Comparison of ENCODE assay signal across 1 cellular context in the genomic region with DNA sequence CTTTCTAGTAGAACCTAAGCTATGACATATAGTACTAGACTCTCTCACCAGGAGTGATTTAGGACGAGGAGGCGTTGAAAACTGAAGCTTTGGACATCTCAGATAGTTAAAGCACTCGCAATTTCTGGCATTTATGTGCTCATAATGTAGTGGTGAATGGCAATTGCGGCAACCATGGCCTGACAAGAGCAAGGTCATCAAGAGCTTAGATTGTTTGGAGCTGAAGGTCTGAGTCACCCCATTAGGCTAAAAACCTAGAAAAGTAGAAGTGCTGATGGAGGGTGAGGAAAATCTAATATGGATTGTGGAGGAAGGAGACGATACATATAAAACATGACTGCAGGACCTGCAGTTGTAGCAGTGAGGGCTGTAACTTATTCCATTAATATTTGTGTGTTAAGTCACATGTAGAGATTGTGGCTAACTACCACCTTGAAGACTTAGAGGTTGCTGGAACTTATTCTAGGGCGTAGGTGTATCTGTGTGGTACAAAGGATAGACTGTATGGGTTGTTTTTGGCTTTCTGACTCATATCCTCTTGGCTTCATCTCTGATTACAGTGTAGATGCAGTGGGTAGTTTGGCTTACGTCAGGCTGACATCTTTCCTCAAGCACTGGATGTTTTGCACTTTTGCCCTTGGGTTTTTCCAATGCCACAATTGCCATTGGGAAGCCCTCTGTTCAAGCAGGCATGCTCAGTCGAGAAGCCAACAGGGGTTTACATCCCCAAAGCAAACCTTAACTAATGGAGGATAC.
TF ChIP-seq lines count a peak whose summit lies in the region.

No MANE protein-coding gene starts in this region.

TF ChIP-seq in A549, 52 proteins besides CTCF, POLR2A, EP300 and RAD21 (continued from another document):
- TF ChIP-seq, protein P1, sequence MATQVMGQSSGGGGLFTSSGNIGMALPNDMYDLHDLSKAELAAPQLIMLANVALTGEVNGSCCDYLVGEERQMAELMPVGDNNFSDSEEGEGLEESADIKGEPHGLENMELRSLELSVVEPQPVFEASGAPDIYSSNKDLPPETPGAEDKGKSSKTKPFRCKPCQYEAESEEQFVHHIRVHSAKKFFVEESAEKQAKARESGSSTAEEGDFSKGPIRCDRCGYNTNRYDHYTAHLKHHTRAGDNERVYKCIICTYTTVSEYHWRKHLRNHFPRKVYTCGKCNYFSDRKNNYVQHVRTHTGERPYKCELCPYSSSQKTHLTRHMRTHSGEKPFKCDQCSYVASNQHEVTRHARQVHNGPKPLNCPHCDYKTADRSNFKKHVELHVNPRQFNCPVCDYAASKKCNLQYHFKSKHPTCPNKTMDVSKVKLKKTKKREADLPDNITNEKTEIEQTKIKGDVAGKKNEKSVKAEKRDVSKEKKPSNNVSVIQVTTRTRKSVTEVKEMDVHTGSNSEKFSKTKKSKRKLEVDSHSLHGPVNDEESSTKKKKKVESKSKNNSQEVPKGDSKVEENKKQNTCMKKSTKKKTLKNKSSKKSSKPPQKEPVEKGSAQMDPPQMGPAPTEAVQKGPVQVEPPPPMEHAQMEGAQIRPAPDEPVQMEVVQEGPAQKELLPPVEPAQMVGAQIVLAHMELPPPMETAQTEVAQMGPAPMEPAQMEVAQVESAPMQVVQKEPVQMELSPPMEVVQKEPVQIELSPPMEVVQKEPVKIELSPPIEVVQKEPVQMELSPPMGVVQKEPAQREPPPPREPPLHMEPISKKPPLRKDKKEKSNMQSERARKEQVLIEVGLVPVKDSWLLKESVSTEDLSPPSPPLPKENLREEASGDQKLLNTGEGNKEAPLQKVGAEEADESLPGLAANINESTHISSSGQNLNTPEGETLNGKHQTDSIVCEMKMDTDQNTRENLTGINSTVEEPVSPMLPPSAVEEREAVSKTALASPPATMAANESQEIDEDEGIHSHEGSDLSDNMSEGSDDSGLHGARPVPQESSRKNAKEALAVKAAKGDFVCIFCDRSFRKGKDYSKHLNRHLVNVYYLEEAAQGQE (IDR thresholded peaks at IDR 0.05): no peak
- TF ChIP-seq CBX2 (IDR thresholded peaks at IDR 0.05; ENCODE audit: borderline replicate concordance, low read depth) (no peak), ZNF302 (CRISPR knock-in tag; IDR thresholded peaks at IDR 0.05) (no peak), CHD2 (IDR thresholded peaks at IDR 0.05; ENCODE audit: low read length, partially characterized antibody) (no peak), HOXB5 (CRISPR knock-in tag; IDR thresholded peaks at IDR 0.05) (0 out of 2 replicates have a peak, but pooled peaks have one; percentile 34), NPAS2 (CRISPR knock-in tag; IDR thresholded peaks at IDR 0.05; ENCODE audit: borderline replicate concordance) (no peak), TFCP2L1 (CRISPR knock-in tag; IDR thresholded peaks at IDR 0.05) (no peak; the same call in 1 of the 2 replicates), KDM5A (IDR thresholded peaks at IDR 0.05) (no peak), BHLHE40 (IDR thresholded peaks at IDR 0.05; ENCODE audit: low read depth, low read length) (no peak), FOSB (CRISPR knock-in tag; IDR thresholded peaks at IDR 0.05) (no peak), RARB (CRISPR knock-in tag; IDR thresholded peaks at IDR 0.05) (0 out of 2 replicates have a peak, but pooled peaks have one; percentile 33), GATA3 (IDR thresholded peaks at IDR 0.05; ENCODE audit: borderline replicate concordance) (peak; percentile 71), MAZ (IDR thresholded peaks at IDR 0.05; ENCODE audit: borderline replicate concordance, low read depth, low read length) (no peak), NR3C1 (IDR thresholded peaks at IDR 0.05) (no peak), HDAC2 (IDR thresholded peaks at IDR 0.05) (no peak), SMC3 (IDR thresholded peaks at IDR 0.05) (no peak), KDM1A (IDR thresholded peaks at IDR 0.05; ENCODE audit: low read depth) (no peak), NFE2L2 (conservative IDR thresholded peaks at IDR 0.05; ENCODE audit: low read length) (no peak), CHD4 (IDR thresholded peaks at IDR 0.05; ENCODE audit: borderline replicate concordance) (no peak), FOSL2 (IDR thresholded peaks at IDR 0.05) (peak; percentile 59; the same call in 1 of the 2 replicates), FOSL2 (CRISPR knock-in tag; IDR thresholded peaks at IDR 0.05) (peak; percentile 81), EHMT2 (IDR thresholded peaks at IDR 0.05; ENCODE audit: low read depth) (no peak), RNF2 (IDR thresholded peaks at IDR 0.05; ENCODE audit: borderline replicate concordance, low read depth) (no peak), ZSCAN20 (CRISPR knock-in tag; IDR thresholded peaks at IDR 0.05) (no peak; the same call in 1 of the 2 replicates), EHF (CRISPR knock-in tag; IDR thresholded peaks at IDR 0.05) (no peak), HOXA7 (CRISPR knock-in tag; IDR thresholded peaks at IDR 0.05) (0 out of 2 replicates have a peak, but pooled peaks have one; percentile 1), SREBF2 (IDR thresholded peaks at IDR 0.05) (no peak)
- TF ChIP-seq, protein P2, sequence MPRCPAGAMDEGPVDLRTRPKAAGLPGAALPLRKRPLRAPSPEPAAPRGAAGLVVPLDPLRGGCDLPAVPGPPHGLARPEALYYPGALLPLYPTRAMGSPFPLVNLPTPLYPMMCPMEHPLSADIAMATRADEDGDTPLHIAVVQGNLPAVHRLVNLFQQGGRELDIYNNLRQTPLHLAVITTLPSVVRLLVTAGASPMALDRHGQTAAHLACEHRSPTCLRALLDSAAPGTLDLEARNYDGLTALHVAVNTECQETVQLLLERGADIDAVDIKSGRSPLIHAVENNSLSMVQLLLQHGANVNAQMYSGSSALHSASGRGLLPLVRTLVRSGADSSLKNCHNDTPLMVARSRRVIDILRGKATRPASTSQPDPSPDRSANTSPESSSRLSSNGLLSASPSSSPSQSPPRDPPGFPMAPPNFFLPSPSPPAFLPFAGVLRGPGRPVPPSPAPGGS (IDR thresholded peaks at IDR 0.05): no peak; the same call in 2 of the 3 replicates
- TF ChIP-seq, protein P3, sequence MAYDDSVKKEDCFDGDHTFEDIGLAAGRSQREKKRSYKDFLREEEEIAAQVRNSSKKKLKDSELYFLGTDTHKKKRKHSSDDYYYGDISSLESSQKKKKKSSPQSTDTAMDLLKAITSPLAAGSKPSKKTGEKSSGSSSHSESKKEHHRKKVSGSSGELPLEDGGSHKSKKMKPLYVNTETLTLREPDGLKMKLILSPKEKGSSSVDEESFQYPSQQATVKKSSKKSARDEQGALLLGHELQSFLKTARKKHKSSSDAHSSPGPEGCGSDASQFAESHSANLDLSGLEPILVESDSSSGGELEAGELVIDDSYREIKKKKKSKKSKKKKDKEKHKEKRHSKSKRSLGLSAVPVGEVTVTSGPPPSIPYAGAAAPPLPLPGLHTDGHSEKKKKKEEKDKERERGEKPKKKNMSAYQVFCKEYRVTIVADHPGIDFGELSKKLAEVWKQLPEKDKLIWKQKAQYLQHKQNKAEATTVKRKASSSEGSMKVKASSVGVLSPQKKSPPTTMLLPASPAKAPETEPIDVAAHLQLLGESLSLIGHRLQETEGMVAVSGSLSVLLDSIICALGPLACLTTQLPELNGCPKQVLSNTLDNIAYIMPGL (CRISPR knock-in tag; IDR thresholded peaks at IDR 0.05; ENCODE audit: borderline replicate concordance): no peak
- TF ChIP-seq, protein P4, sequence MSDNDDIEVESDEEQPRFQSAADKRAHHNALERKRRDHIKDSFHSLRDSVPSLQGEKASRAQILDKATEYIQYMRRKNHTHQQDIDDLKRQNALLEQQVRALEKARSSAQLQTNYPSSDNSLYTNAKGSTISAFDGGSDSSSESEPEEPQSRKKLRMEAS (IDR thresholded peaks at IDR 0.05): peak; percentile 35; the same call in 1 of the 2 replicates
- TF ChIP-seq, protein P5, sequence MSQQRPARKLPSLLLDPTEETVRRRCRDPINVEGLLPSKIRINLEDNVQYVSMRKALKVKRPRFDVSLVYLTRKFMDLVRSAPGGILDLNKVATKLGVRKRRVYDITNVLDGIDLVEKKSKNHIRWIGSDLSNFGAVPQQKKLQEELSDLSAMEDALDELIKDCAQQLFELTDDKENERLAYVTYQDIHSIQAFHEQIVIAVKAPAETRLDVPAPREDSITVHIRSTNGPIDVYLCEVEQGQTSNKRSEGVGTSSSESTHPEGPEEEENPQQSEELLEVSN (IDR thresholded peaks at IDR 0.05; ENCODE audit: borderline replicate concordance, low read depth): no peak
- TF ChIP-seq, protein P6, sequence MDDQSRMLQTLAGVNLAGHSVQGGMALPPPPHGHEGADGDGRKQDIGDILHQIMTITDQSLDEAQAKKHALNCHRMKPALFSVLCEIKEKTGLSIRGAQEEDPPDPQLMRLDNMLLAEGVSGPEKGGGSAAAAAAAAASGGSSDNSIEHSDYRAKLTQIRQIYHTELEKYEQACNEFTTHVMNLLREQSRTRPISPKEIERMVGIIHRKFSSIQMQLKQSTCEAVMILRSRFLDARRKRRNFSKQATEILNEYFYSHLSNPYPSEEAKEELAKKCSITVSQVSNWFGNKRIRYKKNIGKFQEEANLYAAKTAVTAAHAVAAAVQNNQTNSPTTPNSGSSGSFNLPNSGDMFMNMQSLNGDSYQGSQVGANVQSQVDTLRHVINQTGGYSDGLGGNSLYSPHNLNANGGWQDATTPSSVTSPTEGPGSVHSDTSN (IDR thresholded peaks at IDR 0.05): no peak
- TF ChIP-seq, protein P7, sequence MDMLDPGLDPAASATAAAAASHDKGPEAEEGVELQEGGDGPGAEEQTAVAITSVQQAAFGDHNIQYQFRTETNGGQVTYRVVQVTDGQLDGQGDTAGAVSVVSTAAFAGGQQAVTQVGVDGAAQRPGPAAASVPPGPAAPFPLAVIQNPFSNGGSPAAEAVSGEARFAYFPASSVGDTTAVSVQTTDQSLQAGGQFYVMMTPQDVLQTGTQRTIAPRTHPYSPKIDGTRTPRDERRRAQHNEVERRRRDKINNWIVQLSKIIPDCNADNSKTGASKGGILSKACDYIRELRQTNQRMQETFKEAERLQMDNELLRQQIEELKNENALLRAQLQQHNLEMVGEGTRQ (IDR thresholded peaks at IDR 0.05): no peak
TF ChIP-seq in A549: peak in this region for 12.
